In the genomic region with DNA sequence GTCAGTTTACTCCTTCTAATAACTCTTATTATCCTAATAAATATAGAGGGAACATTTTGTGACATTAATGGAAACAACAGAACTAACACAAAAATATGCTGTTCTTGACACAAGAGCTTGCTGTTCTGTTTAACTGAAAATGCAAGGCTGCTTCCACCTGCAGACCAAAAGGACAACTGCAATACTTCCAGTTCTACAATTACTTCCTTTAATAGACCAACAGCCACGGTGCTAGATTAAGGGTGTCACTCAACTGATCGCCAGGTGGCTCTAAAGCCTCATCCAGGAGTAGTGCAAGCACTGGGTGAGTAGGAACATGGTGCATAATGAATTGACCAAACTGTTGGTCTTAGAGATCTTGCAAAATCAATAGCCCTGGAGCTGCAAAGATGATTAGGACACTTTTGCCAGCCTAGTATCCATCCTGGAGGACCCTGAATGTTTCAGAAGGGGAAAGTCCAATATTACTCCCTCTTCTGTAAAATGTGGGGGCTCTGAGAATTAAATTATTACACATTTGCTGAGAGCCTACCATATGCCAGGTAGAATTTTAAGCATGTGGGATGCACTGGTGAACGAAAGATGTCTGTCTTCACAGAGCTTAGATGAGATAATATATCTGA, we compare ENCODE assay signal across 8 cellular contexts. TPM values are rescaled to one million over a fixed set of nuclear protein-coding genes. Genes with fewer than 3 reads are reported as not detected.
A peak's percentile ranks its signal among the peaks of the same experiment; 100 is the strongest.
DNase-seq lines count a peak whose midpoint lies in the region; ATAC-seq lines count a peak whose summit lies in the region.

No MANE protein-coding gene starts in this region.

- no peak overlapping the region for H3K4me3 ChIP-seq in Jurkat, Clone E6-1 (ENCODE audit: low read length)

- H3K27me3 Mint-ChIP-seq in stimulated activated memory B cell treated with anti-CD40 and anti-IgM and Interleukin-4, amounts not matched to agents 10 μg/mL and 1 μg/mL and 100 μg/mL, for 72 hours, result no peaks in the 10 kb centered on the region

- no peak overlapping the region for H3K4me3 Mint-ChIP-seq in stimulated activated memory B cell treated with anti-CD40 and anti-IgM and Interleukin-4, amounts not matched to agents 10 μg/mL and 1 μg/mL and 100 μg/mL, for 72 hours

- no peak overlapping the region for H3K27ac Mint-ChIP-seq in stimulated activated memory B cell treated with anti-CD40 and anti-IgM and Interleukin-4, amounts not matched to agents 10 μg/mL and 1 μg/mL and 100 μg/mL, for 72 hours

- H3K9me3 Mint-ChIP-seq in stimulated activated memory B cell treated with anti-CD40 and anti-IgM and Interleukin-4, amounts not matched to agents 10 μg/mL and 1 μg/mL and 100 μg/mL, for 72 hours, result peaks cover 7% of the 10 kb centered on the region

- peak; percentile 7 for DNase-seq in activated CD4-positive, alpha-beta T cell treated with anti-CD3 and anti-CD28 coated beads for 48 hours
- DNase-seq in activated CD4-positive, alpha-beta T cell treated with anti-CD3 and anti-CD28 coated beads for 1 hour, result no peak
- DNase-seq in Jurkat, Clone E6-1 (ENCODE audit: low read depth, low spot score), result peak; percentile 28
- peak; percentile 29 for DNase-seq in SKM-1 (lab: John Stamatoyannopoulos, UW; ENCODE audit: unreplicated experiment)
- peak; percentile 12 for DNase-seq in globus pallidus (ENCODE audit: low spot score)
- DNase-seq in NCI-H2196 (lab: John Stamatoyannopoulos, UW; ENCODE audit: unreplicated experiment), result no peak

- H3K4me1 Mint-ChIP-seq in stimulated activated memory B cell treated with anti-CD40 and anti-IgM and Interleukin-4, amounts not matched to agents 10 μg/mL and 1 μg/mL and 100 μg/mL, for 72 hours, result no peaks in the 10 kb centered on the region

- H3K36me3 Mint-ChIP-seq in stimulated activated memory B cell treated with anti-CD40 and anti-IgM and Interleukin-4, amounts not matched to agents 10 μg/mL and 1 μg/mL and 100 μg/mL, for 72 hours, result no peaks in the 10 kb centered on the region

- ATAC-seq in GM21786 (IDR thresholded peaks at IDR 0.05; ENCODE audit: unreplicated experiment), result peak; percentile 94
- ATAC-seq in stimulated activated memory B cell treated with anti-CD40 and anti-IgM and Interleukin-4, amounts not matched to agents 10 μg/mL and 1 μg/mL and 100 μg/mL, for 72 hours, result peak; percentile 62

RNA-seq across cellular contexts. Expression of a gene that starts 3.6 kb away (rescaled TPM):
- not detected for polyA plus RNA-seq in Jurkat, Clone E6-1 (2012; ENCODE audit: insufficient read depth, insufficient read length)

Comparison
In these comparisons a context has a peak if more than half of its experiments do, and no peak if none do; other contexts are left out.
1. DNase-seq: peak in activated CD4-positive, alpha-beta T cell treated with anti-CD3 and anti-CD28 coated beads for 48 hours (single experiment), Jurkat, Clone E6-1 (single experiment), SKM-1 (single experiment) and globus pallidus (single experiment); none in activated CD4-positive, alpha-beta T cell treated with anti-CD3 and anti-CD28 coated beads for 1 hour (single experiment) and NCI-H2196 (single experiment).